In genomic region chr15:55267401-55268053, GRCh38 we compare ENCODE assay signal across 1 cellular context.
TF ChIP-seq lines count a peak whose summit lies in the region.

No MANE protein-coding gene starts in this region.

TF ChIP-seq in IMR-90, 13 proteins besides CTCF, POLR2A, EP300 and RAD21 (continued from another document):
- 0 out of 2 replicates have a peak, but pooled peaks have one; percentile 23 for TF ChIP-seq CEBPB (IDR thresholded peaks at IDR 0.05; ENCODE audit: low read depth, low read length)
- peak; percentile 50 for TF ChIP-seq BHLHE40 (IDR thresholded peaks at IDR 0.05; ENCODE audit: low read depth, low read length)
